Comparison of ENCODE assay signal across 22 cellular contexts in genomic region chr16:50305441-50306061, GRCh38. TPM values are rescaled to one million over a fixed set of nuclear protein-coding genes. Genes with fewer than 3 reads are reported as not detected.
A peak's percentile ranks its signal among the peaks of the same experiment; 100 is the strongest.
DNase-seq lines count a peak whose midpoint lies in the region; ATAC-seq and TF ChIP-seq lines count a peak whose summit lies in the region.
"Had no signal": no experiment of that assay in that cellular context is flagged by ENCODE, and none has a peak within 500 bp of the region (broad histone marks: within the 10 kb centered on the region; RNA-seq: fewer than 3 reads in every experiment).

No MANE protein-coding gene starts in this region.

- no peaks in the 10 kb centered on the region for H3K27me3 ChIP-seq in RWPE2 (ENCODE audit: insufficient read depth, poor library complexity, severe bottlenecking)
- H3K27me3 ChIP-seq: transverse colon had no signal

- H3K4me1 Mint-ChIP-seq in natural killer cell, result peaks cover 21 to 48% of the 10 kb centered on the region in 2 donors

- H3K4me3 Mint-ChIP-seq in natural killer cell, result no peak overlapping the region
- H3K4me3 Mint-ChIP-seq: activated CD4-positive, alpha-beta memory T cell treated with anti-CD3 and anti-CD28 coated beads, Interleukin-2, amount 10 ng/mL, durations not matched to agents 7 days and 5 days; activated T-helper 17 cell treated with anti-CD3 and anti-CD28 coated beads, Interleukin-2, amount 50 U/mL, for 72 hours; CD8-positive, alpha-beta memory T cell; effector memory CD8-positive, alpha-beta T cell had no signal

- no peaks in the 10 kb centered on the region for H3K27me3 Mint-ChIP-seq in natural killer cell (ENCODE audit: low read depth in 2 of 2)
- H3K27me3 Mint-ChIP-seq: activated CD4-positive, alpha-beta memory T cell treated with anti-CD3 and anti-CD28 coated beads, Interleukin-2, amount 10 ng/mL, durations not matched to agents 7 days and 5 days; activated T-helper 17 cell treated with anti-CD3 and anti-CD28 coated beads, Interleukin-2, amount 50 U/mL, for 72 hours; CD8-positive, alpha-beta memory T cell; effector memory CD8-positive, alpha-beta T cell had no signal

- TF ChIP-seq CTCF in RWPE2 (IDR thresholded peaks at IDR 0.05; ENCODE audit: poor library complexity, severe bottlenecking) (no peak), natural killer cell (IDR thresholded peaks at IDR 0.05) (no peak)

- H3K27ac Mint-ChIP-seq in natural killer cell, result no peak overlapping the region
- H3K27ac Mint-ChIP-seq: activated CD4-positive, alpha-beta memory T cell treated with anti-CD3 and anti-CD28 coated beads, Interleukin-2, amount 10 ng/mL, durations not matched to agents 7 days and 5 days had no signal

- no peaks in the 10 kb centered on the region for H3K9me3 ChIP-seq in RWPE2 (ENCODE audit: severe bottlenecking)
- H3K9me3 ChIP-seq: HAP-1, transverse colon had no signal

- H3K4me3 ChIP-seq in RWPE2 (ENCODE audit: severe bottlenecking), result no peak overlapping the region
- H3K4me3 ChIP-seq: HAP-1, K562, transverse colon had no signal

- H3K9me3 Mint-ChIP-seq in natural killer cell, result no peaks in the 10 kb centered on the region
- H3K9me3 Mint-ChIP-seq: activated CD4-positive, alpha-beta memory T cell treated with anti-CD3 and anti-CD28 coated beads, Interleukin-2, amount 10 ng/mL, durations not matched to agents 7 days and 5 days; activated T-helper 17 cell treated with anti-CD3 and anti-CD28 coated beads, Interleukin-2, amount 50 U/mL, for 72 hours; CD8-positive, alpha-beta memory T cell; effector memory CD8-positive, alpha-beta T cell had no signal

- H3K36me3 ChIP-seq in RWPE2 (ENCODE audit: low read depth), result no peaks in the 10 kb centered on the region
- H3K36me3 ChIP-seq: transverse colon had no signal

- ATAC-seq in Right ventricle myocardium inferior, result no peak
- ATAC-seq in left ventricle myocardium superior, result no peak
- no peak for ATAC-seq in RWPE2 (ENCODE audit: low read depth)
- ATAC-seq in natural killer cell, result no peak
- ATAC-seq in HG03095 (IDR thresholded peaks at IDR 0.05; ENCODE audit: unreplicated experiment), result no peak
- ATAC-seq: activated T-helper 17 cell treated with anti-CD3 and anti-CD28 coated beads, Interleukin-2, amount 50 U/mL, for 72 hours; effector memory CD8-positive, alpha-beta T cell; K562 had no signal

- no peaks in the 10 kb centered on the region for H3K36me3 Mint-ChIP-seq in natural killer cell

- intact Hi-C loops in Right ventricle myocardium inferior (cut with DNase I) (no loop called here), left ventricle myocardium superior (cut with micrococcal nuclease) (no loop called here), natural killer cell (cut with micrococcal nuclease) (no loop called here)

- peak; percentile 56 for DNase-seq in Right ventricle myocardium inferior (ENCODE audit: missing footprints)
- DNase-seq in left ventricle myocardium superior, result no peak
- peak; percentile 59 for DNase-seq in RWPE2 (ENCODE audit: low spot score)
- peak; percentile 8 for DNase-seq in natural killer cell
- DNase-seq in ureter (ENCODE audit: low spot score), result peak; percentile 40
- DNase-seq in DMS 273 treated with DMSO at 0.1 percent for 48 hours (lab: John Stamatoyannopoulos, UW), result no peak
- DNase-seq: activated CD4-positive, alpha-beta memory T cell treated with anti-CD3 and anti-CD28 coated beads, Interleukin-2, amount 10 ng/mL, durations not matched to agents 7 days and 5 days; DND-41; effector memory CD8-positive, alpha-beta T cell; MV-4-11; NCI-H1930; NCI-H446; NK-92 treated with Interleukin-12 subunit alpha and Interleukin-12 subunit beta, amount 100 ng/mL, for 24 hours; RPMI8226; stimulated activated naive CD4-positive, alpha-beta T cell; transverse colon had no signal

- no peak overlapping the region for H3K27ac ChIP-seq in RWPE2 (ENCODE audit: poor library complexity, severe bottlenecking)
- H3K27ac ChIP-seq: HL-60, transverse colon had no signal

- H3K4me1 ChIP-seq in RWPE2 (ENCODE audit: insufficient read depth, poor library complexity, severe bottlenecking), result peaks cover 4% of the 10 kb centered on the region
- H3K4me1 ChIP-seq: HAP-1 had no signal

RNA-seq across cellular contexts. Expression of gene ADCY7, which starts 39.2 kb away (rescaled TPM):
- total RNA-seq in Right ventricle myocardium inferior, result 11.7 TPM
- total RNA-seq in left ventricle myocardium superior, result 8.3 TPM
- total RNA-seq in natural killer cell, result 100 to 1,000 TPM; 479 to 591 (median 512) TPM
- 18.6 TPM for total RNA-seq in ureter

Comparison
In these comparisons a context has a peak if more than half of its experiments do, and no peak if none do; other contexts are left out.
1. DNase-seq: peak in Right ventricle myocardium inferior (single experiment), RWPE2 (single experiment), natural killer cell (single experiment) and ureter (single experiment); none in left ventricle myocardium superior (single experiment) and DMS 273 treated with DMSO at 0.1 percent for 48 hours (single experiment).
2. RNA of gene ADCY7, which starts 39.2 kb away (total RNA-seq): 479 to 591 TPM in natural killer cell; 18.6 TPM in ureter (single experiment), 11.7 TPM in Right ventricle myocardium inferior (single experiment) and 8.3 TPM in left ventricle myocardium superior (single experiment); every median in the first group is over 10 times any median in the second.